22 cellular contexts compared by ENCODE assay signal in genomic region chr1:116159611-116160010, GRCh38. TPM values are rescaled to one million over a fixed set of nuclear protein-coding genes. Genes with fewer than 3 reads are reported as not detected.
DNase-seq lines count a peak whose midpoint lies in the region; ATAC-seq and TF ChIP-seq lines count a peak whose summit lies in the region.
"Had no signal": no experiment of that assay in that cellular context is flagged by ENCODE, and none has a peak within 500 bp of the region (broad histone marks: within the 10 kb centered on the region; RNA-seq: fewer than 3 reads in every experiment).

No MANE protein-coding gene starts in this region.

- peak in 1 of 4 donors; percentile 21 for TF ChIP-seq EP300 in upper lobe of left lung (IDR thresholded peaks at IDR 0.05)

- TF ChIP-seq CTCF in left lung (IDR thresholded peaks at IDR 0.05) (no peak), upper lobe of left lung (IDR thresholded peaks at IDR 0.05) (no peak)

- 53 to 56% methylated on average over 1 of the region's 1 CpG for WGBS in upper lobe of left lung, 2 donors

- H3K27me3 ChIP-seq in left lung = no peaks in the 10 kb centered on the region
- no peaks in the 10 kb centered on the region for H3K27me3 ChIP-seq in upper lobe of left lung
- H3K27me3 ChIP-seq: BE2C, BLaER1 had no signal

- intact Hi-C loops in left lung (cut with DNase I) (no loop called here), Right ventricle myocardium superior (cut with DNase I) (loop anchor here (10.0 kb wide), 1 partner anchor 205 kb away; no protein-coding TSS in a partner anchor), cardiac septum (cut with DNase I) (no loop called here)

- no peak for TF ChIP-seq POLR2A in upper lobe of left lung (IDR thresholded peaks at IDR 0.05)

- H3K9me3 ChIP-seq in left lung (no peaks in the 10 kb centered on the region), upper lobe of left lung (no peaks in the 10 kb centered on the region)
- H3K9me3 ChIP-seq: BE2C, BLaER1 had no signal

- ATAC-seq in left lung (peak; percentile 60), Right ventricle myocardium superior (ENCODE audit: poor library complexity) (no peak), upper lobe of left lung (ENCODE audit: low FRiP score in 2 of 2) (no peak)
- ATAC-seq: GM12878 had no signal

- H3K4me3 ChIP-seq in left lung = no peak overlapping the region
- no peak overlapping the region for H3K4me3 ChIP-seq in upper lobe of left lung
- H3K4me3 ChIP-seq: BLaER1, GM12878 had no signal

- H3K4me1 ChIP-seq in left lung (peaks cover 0 to 5% of the 10 kb centered on the region in 2 donors), upper lobe of left lung (peaks cover 0 to 8% (median 5%) of the 10 kb centered on the region in 4 donors)
- H3K4me1 ChIP-seq: BE2C, BLaER1 had no signal

- H3K27ac ChIP-seq in left lung = no peak overlapping the region
- H3K27ac ChIP-seq in upper lobe of left lung = no peak overlapping the region
- H3K27ac ChIP-seq: BLaER1 had no signal

- DNase-seq in ecto neural progenitor cell (ENCODE audit: low spot score) = peak; percentile 8
- no peak for DNase-seq in left lung
- no peak for DNase-seq in Right ventricle myocardium superior
- DNase-seq in cardiac septum (ENCODE audit: low spot score) = no peak
- DNase-seq in upper lobe of left lung = no peak
- DNase-seq: 8988T; ACHN; BE2C; CD4-positive, alpha-beta memory T cell; CD4-positive, CD25-positive, alpha-beta regulatory T cell; CD8-positive, alpha-beta memory T cell; COR-L47; DMS 273 treated with DMSO at 0.1 percent for 48 hours; DMS153; DMS53; DMS79; DND-41; EL; GDM1 had no signal

- H3K36me3 ChIP-seq in left lung (no peaks in the 10 kb centered on the region), upper lobe of left lung (no peaks in the 10 kb centered on the region)
- H3K36me3 ChIP-seq: BE2C, BLaER1 had no signal

RNA-seq across cellular contexts. Expression of gene MAB21L3, which starts 48.4 kb away (rescaled TPM):
- total RNA-seq in left lung (1 to 10 TPM in 1 of 2 donors, under 1 TPM in 1; 0.26 to 1.3 TPM), Right ventricle myocardium superior (not detected), cardiac septum (not detected), upper lobe of left lung (1 to 10 TPM in 4 of 6 donors, under 1 TPM in 2; 0.30 to 4.2 (median 1.2) TPM)
- total RNA-seq: CD4-positive, alpha-beta memory T cell; CD4-positive, CD25-positive, alpha-beta regulatory T cell; CD8-positive, alpha-beta memory T cell; G401 had no signal
